8 cellular contexts compared by ENCODE assay signal in the genomic region with DNA sequence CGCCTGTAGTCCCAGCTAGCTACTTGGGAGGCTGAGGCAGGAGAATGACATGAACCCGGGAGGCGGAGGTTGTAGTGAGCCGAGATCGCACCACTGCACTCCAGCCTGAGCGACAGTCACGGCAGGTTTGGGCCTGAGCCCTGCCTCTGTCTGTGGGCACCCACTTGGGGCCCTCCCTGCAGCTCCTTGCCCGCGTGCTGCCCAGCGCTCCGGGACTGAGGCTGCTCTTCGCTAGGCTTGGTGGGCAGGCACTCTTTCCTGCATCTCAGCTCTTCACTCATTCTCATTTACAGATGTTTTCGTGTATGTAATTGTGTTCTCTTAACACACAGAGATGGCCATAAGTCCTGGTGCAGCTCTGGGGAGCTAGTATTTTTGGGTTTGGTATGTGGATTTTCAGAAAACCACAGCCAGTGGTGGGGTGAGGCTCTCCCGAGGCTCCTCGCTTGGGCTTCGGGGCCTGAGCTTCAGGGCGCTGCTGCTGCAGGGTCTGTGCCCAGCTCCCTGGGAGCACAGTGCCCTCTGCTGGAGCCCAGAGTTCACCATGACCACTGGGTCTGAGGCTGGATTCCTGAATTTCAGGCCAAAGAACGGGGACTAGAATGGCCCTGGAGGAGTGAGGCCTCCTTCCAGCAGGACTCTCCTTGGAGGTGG. TPM values are rescaled to one million over a fixed set of nuclear protein-coding genes. Genes with fewer than 3 reads are reported as not detected.
DNase-seq lines count a peak whose midpoint lies in the region; ATAC-seq and TF ChIP-seq lines count a peak whose summit lies in the region.

No MANE protein-coding gene starts in this region.

- POLR2A ChIA-PET in activated CD8-positive, alpha-beta T cell treated with anti-CD3 and anti-CD28 coated beads, Interleukin-2, amount 10 ng/mL, durations not matched to agents 7 days and 5 days (lab: Charles Lee): interaction anchor here (0.6 to 1.5 kb wide), 3 partner anchors 13 to 106 kb away, joined by 3 to 7 read pairs (median 5); a partner anchor contains a TSS

- H2BK120ac ChIP-seq in mesendoderm (ENCODE audit: low read depth, low read length): no peak overlapping the region

- no peak overlapping the region for H3K4me3 ChIP-seq in mesendoderm (ENCODE audit: low read length)

- WGBS in mesendoderm (ENCODE audit: extremely low coverage, insufficient coverage, low lambda C conversion rate): no CpG with 5 or more reads among the region's 18 CpGs

- no peaks in the 10 kb centered on the region for H3K4me1 ChIP-seq in mesendoderm (ENCODE audit: control insufficient read depth, low read depth, low read length)

- H3K27me3 ChIP-seq in mesendoderm (ENCODE audit: insufficient read depth, low read length, poor library complexity): no peaks in the 10 kb centered on the region

- H3K4me1 Mint-ChIP-seq in activated CD8-positive, alpha-beta T cell treated with anti-CD3 and anti-CD28 coated beads, Interleukin-2, amount 10 ng/mL, durations not matched to agents 7 days and 5 days (ENCODE audit: low read depth): peaks cover 70% of the 10 kb centered on the region

- no peak overlapping the region for H3K4ac ChIP-seq in mesendoderm (ENCODE audit: low read depth, low read length)

- H4K8ac ChIP-seq in mesendoderm (ENCODE audit: low read depth, low read length): no peak overlapping the region

- peaks cover 6% of the 10 kb centered on the region for H3K36me3 ChIP-seq in mesendoderm (ENCODE audit: control insufficient read depth, insufficient read depth, low read length)

- peak overlapping the region; percentile 60 for H3K27ac Mint-ChIP-seq in activated CD8-positive, alpha-beta T cell treated with anti-CD3 and anti-CD28 coated beads, Interleukin-2, amount 10 ng/mL, durations not matched to agents 7 days and 5 days

- H3K18ac ChIP-seq in mesendoderm (ENCODE audit: low read length): no peak overlapping the region

- no peak overlapping the region for H2BK15ac ChIP-seq in mesendoderm (replicated peaks; ENCODE audit: low read depth)

- DNase-seq in A172 (ENCODE audit: low spot score) (peak; percentile 59), NCI-H446 treated with DMSO at 0.1 percent for 48 hours (lab: John Stamatoyannopoulos, UW) (peak; percentile 20), mesendoderm (peak; percentile 80)
- peak; percentile 74 for DNase-seq in activated CD8-positive, alpha-beta T cell treated with anti-CD3 and anti-CD28 coated beads, Interleukin-2, amount 10 ng/mL, durations not matched to agents 7 days and 5 days
- DNase-seq in effector CD8-positive, alpha-beta T cell (lab: John Stamatoyannopoulos, UW): peak; percentile 50
- DNase-seq in stimulated activated CD8-positive, alpha-beta memory T cell treated with anti-CD3 and anti-CD28 coated beads, Interleukin-2, amount 100 ng/mL, for 1 hour (ENCODE audit: low read depth in 2 of 2): peak; percentile 25 to 51

- H3K9ac ChIP-seq in mesendoderm (ENCODE audit: low read length): no peak overlapping the region

- H2AK5ac ChIP-seq in mesendoderm (ENCODE audit: low read length): no peak overlapping the region

- H3K4me2 ChIP-seq in mesendoderm (ENCODE audit: low read length): no peak overlapping the region

- no peak overlapping the region for H4K5ac ChIP-seq in mesendoderm (ENCODE audit: low read length)

- ATAC-seq in activated CD8-positive, alpha-beta T cell treated with anti-CD3 and anti-CD28 coated beads, Interleukin-2, amount 10 ng/mL, durations not matched to agents 7 days and 5 days: peak; percentile 78
- ATAC-seq in HG03097 (IDR thresholded peaks at IDR 0.05; ENCODE audit: low FRiP score, unreplicated experiment): no peak

- no peak overlapping the region for H3K27ac ChIP-seq in mesendoderm (ENCODE audit: low read depth, low read length)

- H3K23ac ChIP-seq in mesendoderm (ENCODE audit: low read length): no peak overlapping the region

- H3K79me2 ChIP-seq in mesendoderm (ENCODE audit: control insufficient read depth, insufficient read depth, low read length): peaks cover 44% of the 10 kb centered on the region

- no peak overlapping the region for H3K4me3 Mint-ChIP-seq in activated CD8-positive, alpha-beta T cell treated with anti-CD3 and anti-CD28 coated beads, Interleukin-2, amount 10 ng/mL, durations not matched to agents 7 days and 5 days

- H3K36me3 Mint-ChIP-seq in activated CD8-positive, alpha-beta T cell treated with anti-CD3 and anti-CD28 coated beads, Interleukin-2, amount 10 ng/mL, durations not matched to agents 7 days and 5 days (ENCODE audit: low read depth): peaks cover 45% of the 10 kb centered on the region

- H3K56ac ChIP-seq in mesendoderm (ENCODE audit: low read length): no peak overlapping the region

- H3K9me3 Mint-ChIP-seq in activated CD8-positive, alpha-beta T cell treated with anti-CD3 and anti-CD28 coated beads, Interleukin-2, amount 10 ng/mL, durations not matched to agents 7 days and 5 days (ENCODE audit: insufficient read depth): no peaks in the 10 kb centered on the region

- H3K79me1 ChIP-seq in mesendoderm (ENCODE audit: low read length): peaks cover 44% of the 10 kb centered on the region

- TF ChIP-seq CTCF in GM12874 (IDR thresholded peaks at IDR 0.05; ENCODE audit: insufficient read depth, low read depth, low read length): peak; percentile 91

- H2BK5ac ChIP-seq in mesendoderm (ENCODE audit: low read length): no peak overlapping the region

- H3K27me3 Mint-ChIP-seq in activated CD8-positive, alpha-beta T cell treated with anti-CD3 and anti-CD28 coated beads, Interleukin-2, amount 10 ng/mL, durations not matched to agents 7 days and 5 days (ENCODE audit: low read depth): no peaks in the 10 kb centered on the region

- CTCF ChIA-PET in activated CD8-positive, alpha-beta T cell treated with anti-CD3 and anti-CD28 coated beads, Interleukin-2, amount 10 ng/mL, durations not matched to agents 7 days and 5 days (lab: Charles Lee): interaction anchor here (0.5 to 8.7 kb wide), 51 partner anchors 9 to 428 kb away, joined by 3 to 104 read pairs (median 3); a partner anchor contains a TSS

RNA-seq across cellular contexts. Expression of a gene that starts 15.2 kb away (rescaled TPM):
- total RNA-seq in A172 (2014; rRNA removed; shearing (Covaris generic)): 40.3 and 56.4 TPM in 2 replicates
- total RNA-seq in activated CD8-positive, alpha-beta T cell treated with anti-CD3 and anti-CD28 coated beads, Interleukin-2, amount 10 ng/mL, durations not matched to agents 7 days and 5 days: 10 to 100 TPM; 81.8 to 84.0 TPM
- polyA plus RNA-seq in mesendoderm (2013, experiment 1 of 2): 26.9 TPM
- polyA plus RNA-seq in mesendoderm (2013, experiment 2 of 2): 25.8 TPM

RNA-seq across cellular contexts. Expression of a gene that starts 49.0 kb away (rescaled TPM):
- total RNA-seq in A172 (2014; rRNA removed; shearing (Covaris generic)): 3.1 and 5.3 TPM in 2 replicates
- not detected for total RNA-seq in activated CD8-positive, alpha-beta T cell treated with anti-CD3 and anti-CD28 coated beads, Interleukin-2, amount 10 ng/mL, durations not matched to agents 7 days and 5 days
- 6.9 TPM for polyA plus RNA-seq in mesendoderm (2013, experiment 1 of 2)
- polyA plus RNA-seq in mesendoderm (2013, experiment 2 of 2): 6.7 TPM

RNA-seq across cellular contexts. Expression of a gene that starts 55.9 kb away (rescaled TPM):
- not detected in 2 replicates for total RNA-seq in A172 (2014; rRNA removed; shearing (Covaris generic))
- total RNA-seq in activated CD8-positive, alpha-beta T cell treated with anti-CD3 and anti-CD28 coated beads, Interleukin-2, amount 10 ng/mL, durations not matched to agents 7 days and 5 days: not detected
- polyA plus RNA-seq in mesendoderm (2013, experiment 1 of 2): 0.01 TPM
- polyA plus RNA-seq in mesendoderm (2013, experiment 2 of 2): 0.03 TPM

Comparison
In these comparisons a context has a peak if more than half of its experiments do, and no peak if none do; other contexts are left out.
1. DNase-seq: peak in every context shown above with its lines; median percentile 80 in mesendoderm; 74 in activated CD8-positive, alpha-beta T cell treated with anti-CD3 and anti-CD28 coated beads, Interleukin-2, amount 10 ng/mL, durations not matched to agents 7 days and 5 days; 59 in A172; 50 in effector CD8-positive, alpha-beta T cell; 38 in stimulated activated CD8-positive, alpha-beta memory T cell treated with anti-CD3 and anti-CD28 coated beads, Interleukin-2, amount 100 ng/mL, for 1 hour; 20 in NCI-H446 treated with DMSO at 0.1 percent for 48 hours.